1 cellular context compared by ENCODE assay signal in genomic region chr5:180678319-180678718, GRCh38. TPM values are rescaled to one million over a fixed set of nuclear protein-coding genes. Genes with fewer than 3 reads are reported as not detected.
"Had no signal": no experiment of that assay in that cellular context is flagged by ENCODE, and none has a peak within 500 bp of the region (broad histone marks: within the 10 kb centered on the region; RNA-seq: fewer than 3 reads in every experiment).

No MANE protein-coding gene starts in this region.

RNA-seq across cellular contexts. Expression of gene FLT4, which starts 28.9 kb away (rescaled TPM):
- total RNA-seq: activated B cell treated with CpG ODN at 0.5 μM for 24 hours had no signal
